Comparison of ENCODE assay signal across 17 cellular contexts in the genomic region with DNA sequence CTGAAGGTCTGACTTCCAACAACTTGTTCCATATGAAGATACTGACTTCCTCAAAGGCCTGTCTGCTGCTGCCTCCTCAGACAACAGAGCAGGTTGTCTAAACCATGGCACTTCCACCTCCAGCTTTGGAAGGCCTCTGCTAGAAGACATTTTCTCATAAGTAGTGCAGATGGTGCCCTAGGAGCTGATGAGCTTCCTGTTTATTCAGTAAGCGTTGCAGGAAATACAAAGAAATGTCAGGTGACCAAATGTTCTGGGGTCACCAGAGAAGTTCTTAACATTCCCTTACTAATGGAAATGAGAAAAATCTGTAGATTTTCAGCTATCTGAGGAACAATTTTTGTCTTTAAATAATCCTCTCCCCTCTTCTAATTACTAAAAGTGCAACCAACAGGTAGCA. TPM values are rescaled to one million over a fixed set of nuclear protein-coding genes. Genes with fewer than 3 reads are reported as not detected.
DNase-seq lines count a peak whose midpoint lies in the region; ATAC-seq and TF ChIP-seq lines count a peak whose summit lies in the region.
"Had no signal": no experiment of that assay in that cellular context is flagged by ENCODE, and none has a peak within 500 bp of the region (broad histone marks: within the 10 kb centered on the region; RNA-seq: fewer than 3 reads in every experiment).

No MANE protein-coding gene starts in this region.

- peak overlapping the region; percentile 28 for H3K27ac ChIP-seq in left ventricle myocardium inferior (replicated peaks)
- peak overlapping the region; percentile 80 to 98 for H3K27ac ChIP-seq in aorta (ENCODE audit: low read depth in 1 of 2, low read length in 2 of 2)
- H3K27ac ChIP-seq: gastrocnemius medialis, parathyroid adenoma had no signal

- no peak overlapping the region for H3K4me3 ChIP-seq in left ventricle myocardium inferior
- H3K4me3 ChIP-seq in choroid plexus epithelial cell (ENCODE audit: low read depth, low read length), result no peak overlapping the region
- no peak overlapping the region for H3K4me3 ChIP-seq in aorta (ENCODE audit: low read length in 2 of 2)

- no peak for ATAC-seq in aorta (ENCODE audit: low FRiP score)
- ATAC-seq: activated CD8-positive, alpha-beta memory T cell treated with anti-CD3 and anti-CD28 coated beads, Interleukin-2, amount 10 ng/mL, durations not matched to agents 7 days and 5 days; gastrocnemius medialis had no signal

- peaks cover 5% of the 10 kb centered on the region for H3K36me3 Mint-ChIP-seq in nephron progenitor cell (ENCODE audit: low read depth)
- H3K36me3 Mint-ChIP-seq in activated CD4-positive, alpha-beta T cell treated with anti-CD3 and anti-CD28 coated beads, Interleukin-2, amount 10 ng/mL, durations not matched to agents 24 days and 14 days (ENCODE audit: low read depth), result no peaks in the 10 kb centered on the region
- H3K36me3 Mint-ChIP-seq: activated CD8-positive, alpha-beta memory T cell treated with anti-CD3 and anti-CD28 coated beads, Interleukin-2, amount 10 ng/mL, durations not matched to agents 7 days and 5 days; immature natural killer cell had no signal

- no peak overlapping the region for H3K4me3 Mint-ChIP-seq in nephron progenitor cell
- H3K4me3 Mint-ChIP-seq in activated CD4-positive, alpha-beta T cell treated with anti-CD3 and anti-CD28 coated beads, Interleukin-2, amount 10 ng/mL, durations not matched to agents 24 days and 14 days, result no peak overlapping the region
- H3K4me3 Mint-ChIP-seq: activated CD8-positive, alpha-beta memory T cell treated with anti-CD3 and anti-CD28 coated beads, Interleukin-2, amount 10 ng/mL, durations not matched to agents 7 days and 5 days; CD4-positive, alpha-beta T cell; immature natural killer cell had no signal

- H3K9me3 ChIP-seq in left ventricle myocardium inferior (replicated peaks), result no peaks in the 10 kb centered on the region
- H3K9me3 ChIP-seq in aorta (ENCODE audit: control insufficient read depth, low read length), result no peaks in the 10 kb centered on the region
- H3K9me3 ChIP-seq: gastrocnemius medialis had no signal

- no peak for TF ChIP-seq CTCF in left ventricle myocardium inferior (IDR thresholded peaks at IDR 0.05; ENCODE audit: borderline replicate concordance)
- no peak for TF ChIP-seq CTCF in choroid plexus epithelial cell (conservative IDR thresholded peaks at IDR 0.05; ENCODE audit: low read depth, low read length)
- no peak for TF ChIP-seq CTCF in nephron progenitor cell (IDR thresholded peaks at IDR 0.05)

- peaks cover 41% of the 10 kb centered on the region for H3K4me1 Mint-ChIP-seq in nephron progenitor cell
- no peaks in the 10 kb centered on the region for H3K4me1 Mint-ChIP-seq in activated CD4-positive, alpha-beta T cell treated with anti-CD3 and anti-CD28 coated beads, Interleukin-2, amount 10 ng/mL, durations not matched to agents 24 days and 14 days
- H3K4me1 Mint-ChIP-seq: immature natural killer cell had no signal

- intact Hi-C loops in left ventricle myocardium inferior (cut with micrococcal nuclease) (no loop called here), cardiac septum (cut with DNase I) (no loop called here), aorta (cut with DNase I) (no loop called here)
- intact Hi-C loops in activated CD4-positive, alpha-beta T cell treated with anti-CD3 and anti-CD28 coated beads, Interleukin-2, amount 10 ng/mL, durations not matched to agents 24 days and 14 days (cut with micrococcal nuclease), result no loop called here

- H3K27me3 ChIP-seq in left ventricle myocardium inferior (ENCODE audit: low read depth) (no peaks in the 10 kb centered on the region), aorta (ENCODE audit: control insufficient read depth in 1 of 2, insufficient read depth in 2 of 2, low read length in 1 of 2) (no peaks in the 10 kb centered on the region)
- H3K27me3 ChIP-seq: gastrocnemius medialis had no signal

- 30 to 46% methylated on average over 1 of the region's 1 CpG for WGBS in aorta, 2 donors

- no peaks in the 10 kb centered on the region for H3K9me3 Mint-ChIP-seq in nephron progenitor cell
- no peaks in the 10 kb centered on the region for H3K9me3 Mint-ChIP-seq in activated CD4-positive, alpha-beta T cell treated with anti-CD3 and anti-CD28 coated beads, Interleukin-2, amount 10 ng/mL, durations not matched to agents 24 days and 14 days
- H3K9me3 Mint-ChIP-seq: CD4-positive, alpha-beta T cell; immature natural killer cell had no signal

- H3K4me1 ChIP-seq in left ventricle myocardium inferior (peaks cover 25% of the 10 kb centered on the region), aorta (ENCODE audit: control insufficient read depth in 1 of 2, insufficient read depth in 2 of 2, low read length in 2 of 2) (peaks cover 7 to 8% of the 10 kb centered on the region in 2 donors)
- H3K4me1 ChIP-seq: parathyroid adenoma had no signal

- H3K36me3 ChIP-seq in left ventricle myocardium inferior, result no peaks in the 10 kb centered on the region
- H3K36me3 ChIP-seq in aorta (ENCODE audit: control insufficient read depth in 1 of 2, insufficient read depth in 2 of 2, low read length in 1 of 2), result no peaks in the 10 kb centered on the region
- H3K36me3 ChIP-seq: gastrocnemius medialis had no signal

- H3K27me3 Mint-ChIP-seq in nephron progenitor cell (ENCODE audit: low read depth, poor library complexity), result no peaks in the 10 kb centered on the region
- H3K27me3 Mint-ChIP-seq in activated CD4-positive, alpha-beta T cell treated with anti-CD3 and anti-CD28 coated beads, Interleukin-2, amount 10 ng/mL, durations not matched to agents 24 days and 14 days, result peaks cover 37% of the 10 kb centered on the region
- H3K27me3 Mint-ChIP-seq: CD4-positive, alpha-beta T cell had no signal

- H3K27ac Mint-ChIP-seq in nephron progenitor cell, result peak overlapping the region; percentile 22
- H3K27ac Mint-ChIP-seq in activated CD4-positive, alpha-beta T cell treated with anti-CD3 and anti-CD28 coated beads, Interleukin-2, amount 10 ng/mL, durations not matched to agents 24 days and 14 days, result no peak overlapping the region
- H3K27ac Mint-ChIP-seq: activated CD8-positive, alpha-beta memory T cell treated with anti-CD3 and anti-CD28 coated beads, Interleukin-2, amount 10 ng/mL, durations not matched to agents 7 days and 5 days; CD4-positive, alpha-beta T cell; immature natural killer cell had no signal

- DNase-seq in left ventricle myocardium inferior (no peak), cardiac septum (ENCODE audit: low spot score) (no peak), choroid plexus epithelial cell (ENCODE audit: low read depth) (peak; percentile 54), nephron progenitor cell (no peak), aorta (no peak), NCI-H1092 (lab: John Stamatoyannopoulos, UW) (no peak), SHP77 (lab: John Stamatoyannopoulos, UW) (no peak)
- DNase-seq in activated CD4-positive, alpha-beta T cell treated with anti-CD3 and anti-CD28 coated beads, Interleukin-2, amount 10 ng/mL, durations not matched to agents 24 days and 14 days, result no peak
- DNase-seq: activated CD8-positive, alpha-beta memory T cell treated with anti-CD3 and anti-CD28 coated beads, Interleukin-2, amount 10 ng/mL, durations not matched to agents 7 days and 5 days; activated gamma-delta T cell treated with Interleukin-2 at 50 U/mL for 16 hours; CD4-positive, alpha-beta T cell; gastrocnemius medialis; immature natural killer cell; OCI-M1; SW 1271; trophoblast cell had no signal

RNA-seq across cellular contexts. Expression of a gene that starts 28.9 kb away (rescaled TPM):
- total RNA-seq in left ventricle myocardium inferior (4.1 TPM), cardiac septum (9.8 TPM), aorta (10 to 100 TPM; 31.7 to 35.9 TPM)
- 10 to 100 TPM in 1 of 2 donors, 1 to 10 TPM in 1; 8.8 to 12.6 TPM for polyA plus RNA-seq in aorta
- 13.3 and 13.8 TPM in 2 replicates for total RNA-seq in activated CD4-positive, alpha-beta T cell treated with anti-CD3 and anti-CD28 coated beads, Interleukin-2, amount 10 ng/mL, durations not matched to agents 24 days and 14 days
- total RNA-seq: CD4-positive, alpha-beta T cell had no signal
- polyA plus RNA-seq: immature natural killer cell had no signal
